Comparison of ENCODE assay signal across 8 cellular contexts in genomic region chr2:201795608-201796477, GRCh38. TPM values are rescaled to one million over a fixed set of nuclear protein-coding genes. Genes with fewer than 3 reads are reported as not detected.
DNase-seq lines count a peak whose midpoint lies in the region; ATAC-seq and TF ChIP-seq lines count a peak whose summit lies in the region.

No MANE protein-coding gene starts in this region.

- ATAC-seq in GM21576 (IDR thresholded peaks at IDR 0.05; ENCODE audit: unreplicated experiment) (no peak), HG02840 (IDR thresholded peaks at IDR 0.05; ENCODE audit: low FRiP score, unreplicated experiment) (no peak)

- no peaks in the 10 kb centered on the region for H3K36me3 ChIP-seq in mesenchymal stem cell (ENCODE audit: control insufficient read depth in 1 of 2, insufficient read depth in 2 of 2, low read depth in 1 of 2, low read length in 2 of 2)

- no peaks in the 10 kb centered on the region for H3K27me3 ChIP-seq in mesenchymal stem cell (ENCODE audit: control insufficient read depth in 1 of 2, insufficient read depth in 1 of 2, low read length in 2 of 2)

- H3K4me3 ChIP-seq in mesenchymal stem cell (ENCODE audit: insufficient read depth in 1 of 2, low read depth in 1 of 2, low read length in 2 of 2), result no peak overlapping the region

- 0% methylated on average over 3 of the region's 5 CpGs for WGBS in mesenchymal stem cell

- no peak overlapping the region for H3K4me2 ChIP-seq in mesenchymal stem cell (ENCODE audit: low read length, poor library complexity, severe bottlenecking)

- H3K9ac ChIP-seq in mesenchymal stem cell (ENCODE audit: low read length), result no peak overlapping the region

- H3K4ac ChIP-seq in mesenchymal stem cell (ENCODE audit: low read depth in 1 of 2, low read length in 2 of 2), result no peak overlapping the region

- no peak overlapping the region for H3K14ac ChIP-seq in mesenchymal stem cell (ENCODE audit: low read length in 2 of 2)

- peak overlapping the region; percentile 2 for H2AK5ac ChIP-seq in mesenchymal stem cell (ENCODE audit: low read length, severe bottlenecking)

- no peaks in the 10 kb centered on the region for H3K4me1 ChIP-seq in mesenchymal stem cell (ENCODE audit: control insufficient read depth, insufficient read depth, low read depth, low read length)

- peak; percentile 43 for TF ChIP-seq CTCF in GM10248 (IDR thresholded peaks at IDR 0.05; ENCODE audit: control extremely low read depth, extremely low read depth, low read depth, missing control alignments)

- CTCF ChIA-PET in GM10248 (lab: Yijun Ruan, JAX), result interaction anchor here (1.0 to 3.2 kb wide), 3 partner anchors 9 to 385 kb away, joined by 3 to 12 read pairs (median 7); partner anchors contain the start of gene ALS2

- no peaks in the 10 kb centered on the region for H3K79me1 ChIP-seq in mesenchymal stem cell (replicated peaks; ENCODE audit: low read length, poor library complexity, severe bottlenecking)

- H3K9me3 ChIP-seq in mesenchymal stem cell (ENCODE audit: control insufficient read depth, low read length), result no peaks in the 10 kb centered on the region

- no peak overlapping the region for H3K18ac ChIP-seq in mesenchymal stem cell (ENCODE audit: low read depth in 1 of 2, low read length in 2 of 2)

- H2AFZ ChIP-seq in mesenchymal stem cell (ENCODE audit: low read depth, low read length), result no peak overlapping the region

- peak overlapping the region; percentile 4 for H3K27ac ChIP-seq in mesenchymal stem cell (ENCODE audit: low read length, poor library complexity, severe bottlenecking)

- H2BK120ac ChIP-seq in mesenchymal stem cell (ENCODE audit: low read depth, low read length), result no peak overlapping the region

- H3K23ac ChIP-seq in mesenchymal stem cell (ENCODE audit: low read length in 2 of 2), result no peak overlapping the region

- POLR2A ChIA-PET in GM10248 (lab: Yijun Ruan, JAX), result no interaction called here

- no peak overlapping the region for H2BK5ac ChIP-seq in mesenchymal stem cell (ENCODE audit: low read depth, low read length, poor library complexity, severe bottlenecking)

- no peak overlapping the region for H4K8ac ChIP-seq in mesenchymal stem cell (ENCODE audit: low read length)

- H4K91ac ChIP-seq in mesenchymal stem cell (ENCODE audit: low read length), result no peak overlapping the region

- no peak overlapping the region for H2BK15ac ChIP-seq in mesenchymal stem cell (ENCODE audit: low read depth, poor library complexity, severe bottlenecking)

- DNase-seq in 8988T (peak; percentile 49), GM10248 (ENCODE audit: extremely low spot score) (peak; percentile 38), NCI-H69 (lab: John Stamatoyannopoulos, UW) (peak; percentile 66), dedifferentiated amniotic fluid mesenchymal stem cell (ENCODE audit: extremely low spot score) (peak; percentile 61), mesenchymal stem cell (peak; percentile 70)
- DNase-seq in stimulated activated CD4-positive, alpha-beta T cell treated with anti-CD3 and anti-CD28 coated beads, Interleukin-2, amount 100 ng/mL, for 24 hours, result no peak

- H2BK12ac ChIP-seq in mesenchymal stem cell (ENCODE audit: low read length in 2 of 2), result no peak overlapping the region

RNA-seq across cellular contexts. Expression of gene CDK15, which starts 10.5 kb away (rescaled TPM):
- polyA plus RNA-seq in mesenchymal stem cell (2013, experiment 1 of 2), result 6.9 TPM
- polyA plus RNA-seq in mesenchymal stem cell (2013, experiment 2 of 2), result 6.9 TPM

RNA-seq across cellular contexts. Expression of gene ALS2, which starts 15.1 kb away (rescaled TPM):
- 15.3 TPM for polyA plus RNA-seq in mesenchymal stem cell (2013, experiment 1 of 2)
- polyA plus RNA-seq in mesenchymal stem cell (2013, experiment 2 of 2), result 16.0 TPM

Comparison
In these comparisons a context has a peak if more than half of its experiments do, and no peak if none do; other contexts are left out.
1. DNase-seq: peak in 8988T (single experiment), GM10248 (single experiment), NCI-H69 (single experiment), dedifferentiated amniotic fluid mesenchymal stem cell (single experiment) and mesenchymal stem cell (single experiment); none in stimulated activated CD4-positive, alpha-beta T cell treated with anti-CD3 and anti-CD28 coated beads, Interleukin-2, amount 100 ng/mL, for 24 hours (0 of 2).